Comparison of ENCODE assay signal across 8 cellular contexts in genomic region chr2:121650554-121650930, GRCh38. TPM values are rescaled to one million over a fixed set of nuclear protein-coding genes. Genes with fewer than 3 reads are reported as not detected.
DNase-seq lines count a peak whose midpoint lies in the region; ATAC-seq and TF ChIP-seq lines count a peak whose summit lies in the region.

No MANE protein-coding gene starts in this region.

- H3K4me1 Mint-ChIP-seq in HFFc6 (ENCODE audit: low read depth): peaks cover 35% of the 10 kb centered on the region
- H3K4me1 Mint-ChIP-seq in activated CD4-positive, alpha-beta memory T cell treated with anti-CD3 and anti-CD28 coated beads, Interleukin-2, amount 10 ng/mL, durations not matched to agents 7 days and 5 days: peaks cover 62% of the 10 kb centered on the region

- no peak for TF ChIP-seq CTCF in HFFc6 (IDR thresholded peaks at IDR 0.05)
- TF ChIP-seq CTCF in fibroblast of the aortic adventitia (IDR thresholded peaks at IDR 0.05; ENCODE audit: insufficient read depth, low read length): no peak
- no peak for TF ChIP-seq CTCF in sigmoid colon (IDR thresholded peaks at IDR 0.05)

- ATAC-seq in GM21723 (IDR thresholded peaks at IDR 0.05; ENCODE audit: unreplicated experiment): no peak

- H3K27ac ChIP-seq in sigmoid colon: peak overlapping the region; percentile 93 to 98 (median 96)

- no peaks in the 10 kb centered on the region for H3K9me3 Mint-ChIP-seq in HFFc6
- H3K9me3 Mint-ChIP-seq in activated CD4-positive, alpha-beta memory T cell treated with anti-CD3 and anti-CD28 coated beads, Interleukin-2, amount 10 ng/mL, durations not matched to agents 7 days and 5 days: no peaks in the 10 kb centered on the region

- peak overlapping the region; percentile 95 for H3K4me3 Mint-ChIP-seq in HFFc6
- peak overlapping the region; percentile 88 for H3K4me3 Mint-ChIP-seq in activated CD4-positive, alpha-beta memory T cell treated with anti-CD3 and anti-CD28 coated beads, Interleukin-2, amount 10 ng/mL, durations not matched to agents 7 days and 5 days

- CTCF ChIA-PET in activated CD4-positive, alpha-beta memory T cell treated with anti-CD3 and anti-CD28 coated beads, Interleukin-2, amount 10 ng/mL, durations not matched to agents 7 days and 5 days (lab: Charles Lee): interaction anchor here (1.0 to 4.5 kb wide), 7 partner anchors 12 to 248 kb away, joined by 3 to 28 read pairs (median 5); partner anchors contain the start of gene RNU4ATAC

- no peaks in the 10 kb centered on the region for H3K36me3 ChIP-seq in sigmoid colon

- TF ChIP-seq POLR2A in sigmoid colon (IDR thresholded peaks at IDR 0.05): no peak

- WGBS in sigmoid colon, 2 donors: 1 to 2% methylated on average over 12 of the region's 12 CpGs

- peak; percentile 14 for DNase-seq in COLO668 (lab: John Stamatoyannopoulos, UW; ENCODE audit: unreplicated experiment)
- DNase-seq in HFFc6: no peak
- DNase-seq in activated CD4-positive, alpha-beta memory T cell treated with anti-CD3 and anti-CD28 coated beads, Interleukin-2, amount 10 ng/mL, durations not matched to agents 7 days and 5 days: peak; percentile 38
- DNase-seq in fibroblast of the aortic adventitia (ENCODE audit: low read depth): no peak
- DNase-seq in sigmoid colon: no peak
- no peak for DNase-seq in GDM1 (lab: John Stamatoyannopoulos, UW)
- DNase-seq in SHP77 treated with DMSO at 0.1 percent for 48 hours (lab: John Stamatoyannopoulos, UW): no peak

- peaks cover 12% of the 10 kb centered on the region; the same call in 1 of the 2 replicates for H3K36me3 Mint-ChIP-seq in HFFc6 (ENCODE audit: low read depth)
- peaks cover 52% of the 10 kb centered on the region for H3K36me3 Mint-ChIP-seq in activated CD4-positive, alpha-beta memory T cell treated with anti-CD3 and anti-CD28 coated beads, Interleukin-2, amount 10 ng/mL, durations not matched to agents 7 days and 5 days (ENCODE audit: low read depth)

- intact Hi-C loops in sigmoid colon (cut with DNase I): loop anchor here (5.0 kb wide), 1 partner anchor 168 kb away; no protein-coding TSS in a partner anchor

- H3K27me3 Mint-ChIP-seq in HFFc6 (ENCODE audit: insufficient read depth): no peaks in the 10 kb centered on the region; the same call in 1 of the 2 replicates
- H3K27me3 Mint-ChIP-seq in activated CD4-positive, alpha-beta memory T cell treated with anti-CD3 and anti-CD28 coated beads, Interleukin-2, amount 10 ng/mL, durations not matched to agents 7 days and 5 days: no peaks in the 10 kb centered on the region

- H3K27me3 ChIP-seq in sigmoid colon: no peaks in the 10 kb centered on the region

- H3K4me1 ChIP-seq in sigmoid colon: peaks cover 0 to 42% (median 26%) of the 10 kb centered on the region in 4 donors

- H3K4me3 ChIP-seq in fibroblast of the aortic adventitia (ENCODE audit: low read depth, low read length) (peak overlapping the region; percentile 90), sigmoid colon (peak overlapping the region; percentile 77 to 94 (median 85))

- TF ChIP-seq EP300 in sigmoid colon (IDR thresholded peaks at IDR 0.05): no peak

- no peaks in the 10 kb centered on the region for H3K9me3 ChIP-seq in sigmoid colon

- POLR2A ChIA-PET in activated CD4-positive, alpha-beta memory T cell treated with anti-CD3 and anti-CD28 coated beads, Interleukin-2, amount 10 ng/mL, durations not matched to agents 7 days and 5 days (lab: Charles Lee): interaction anchor here (0.7 to 6.1 kb wide), 15 partner anchors 10 to 120 kb away, joined by 3 to 224 read pairs (median 10); partner anchors contain the start of genes NIFK, RNU4ATAC and TSN

- H3K27ac Mint-ChIP-seq in HFFc6: peak overlapping the region; percentile 98
- peak overlapping the region; percentile 100 for H3K27ac Mint-ChIP-seq in activated CD4-positive, alpha-beta memory T cell treated with anti-CD3 and anti-CD28 coated beads, Interleukin-2, amount 10 ng/mL, durations not matched to agents 7 days and 5 days

RNA-seq across cellular contexts. Expression of gene CLASP1, which starts 1.3 kb away (rescaled TPM):
- total RNA-seq in HFFc6 (2021; fragmentation: NEBNext Ultra II Directional; extraction: Animal tissue kit (Norgen Biotek cat#: 25700)): 10 to 100 TPM; 38.2 to 49.0 (median 41.1) TPM
- 10 to 100 TPM; 64.6 to 66.5 TPM for total RNA-seq in activated CD4-positive, alpha-beta memory T cell treated with anti-CD3 and anti-CD28 coated beads, Interleukin-2, amount 10 ng/mL, durations not matched to agents 7 days and 5 days
- total RNA-seq in fibroblast of the aortic adventitia (ENCODE audit: low replicate concordance) (45.6 and 49.8 TPM in 2 replicates), sigmoid colon (100 to 1,000 TPM in 1 of 4 donors, 10 to 100 TPM in 3; 53.9 to 117 (median 56.2) TPM)
- 10 to 100 TPM in 1 of 3 donors, 1 to 10 TPM in 2; 2.4 to 14.8 (median 3.0) TPM for polyA plus RNA-seq in sigmoid colon

Comparison
In these comparisons a context has a peak if more than half of its experiments do, and no peak if none do; other contexts are left out.
1. DNase-seq: peak in COLO668 (single experiment) and activated CD4-positive, alpha-beta memory T cell treated with anti-CD3 and anti-CD28 coated beads, Interleukin-2, amount 10 ng/mL, durations not matched to agents 7 days and 5 days (single experiment); none in HFFc6 (single experiment), fibroblast of the aortic adventitia (single experiment), sigmoid colon (single experiment), GDM1 (single experiment) and SHP77 treated with DMSO at 0.1 percent for 48 hours (single experiment).